In the genomic region with DNA sequence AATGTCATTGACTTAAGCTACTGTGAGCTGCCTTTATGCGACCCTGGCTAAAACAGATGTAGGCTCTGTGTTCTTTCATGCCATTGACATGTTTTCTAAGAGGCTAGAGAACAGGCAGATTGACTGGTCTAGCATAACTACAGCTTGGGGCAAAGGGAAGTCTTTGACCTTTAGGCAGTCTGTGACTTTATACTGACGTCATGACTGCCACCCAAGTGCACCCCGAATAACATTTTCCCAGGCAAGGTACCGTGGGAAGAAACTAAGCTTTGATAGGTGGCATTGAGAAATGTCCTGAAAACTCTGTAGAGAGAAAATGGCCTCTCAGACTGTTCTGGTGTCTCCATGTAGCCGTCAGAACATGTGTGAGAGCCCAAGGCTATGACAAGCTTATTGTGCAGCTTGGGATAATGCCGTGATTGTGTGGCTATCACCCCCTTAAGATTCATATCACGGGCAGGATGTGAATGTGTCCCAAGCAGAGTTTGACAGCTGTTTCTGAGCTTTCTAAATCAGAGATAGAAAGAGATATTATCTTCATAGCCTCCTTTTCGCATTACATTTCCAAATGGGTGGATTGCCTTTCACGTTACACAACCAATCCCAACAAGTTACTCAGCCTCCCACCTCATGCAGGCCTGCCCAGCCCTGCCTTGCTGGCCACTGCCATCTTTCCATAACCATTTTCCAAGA, we compare ENCODE assay signal across 14 cellular contexts.
DNase-seq lines count a peak whose midpoint lies in the region; ATAC-seq and TF ChIP-seq lines count a peak whose summit lies in the region.
"Had no signal": no experiment of that assay in that cellular context is flagged by ENCODE, and none has a peak within 500 bp of the region (broad histone marks: within the 10 kb centered on the region; RNA-seq: fewer than 3 reads in every experiment).

No MANE protein-coding gene starts in this region.

- H3K36me3 Mint-ChIP-seq in MCF 10A (ENCODE audit: insufficient read depth, unreplicated experiment) = no peaks in the 10 kb centered on the region

- POLR2A ChIA-PET in MCF 10A (lab: Yijun Ruan, JAX) = interaction anchor here (1.3 to 1.5 kb wide), 2 partner anchors 73 to 85 kb away, joined by 3 read pairs; no protein-coding TSS in a partner anchor

- intact Hi-C loops in mammary epithelial cell (cut with micrococcal nuclease) = no loop called here
- intact Hi-C loops in MCF 10A (cut with micrococcal nuclease) = no loop called here

- no peaks in the 10 kb centered on the region for H3K9me3 ChIP-seq in mammary epithelial cell (replicated peaks; ENCODE audit: insufficient read depth, low read length)
- H3K9me3 ChIP-seq: BLaER1 treated with 17β-estradiol and CSF1 and Interleukin-3, amounts not matched to agents 10 nM and 100 nM had no signal

- H3K4me3 ChIP-seq in mammary epithelial cell (replicated peaks in 1 of 3; ENCODE audit: insufficient read depth in 1 of 3, low read depth in 2 of 3, low read length in 3 of 3) = no peak overlapping the region
- H3K4me3 ChIP-seq in fibroblast of mammary gland (ENCODE audit: control insufficient read depth, low read depth, low read length) = no peak overlapping the region
- H3K4me3 ChIP-seq: BLaER1 treated with 17β-estradiol and CSF1 and Interleukin-3, amounts not matched to agents 10 nM and 100 nM had no signal

- dilution Hi-C loops in mammary epithelial cell (cut with HindIII; ENCODE audit: low sequenced_read_pairs) = no loop called here

- no peak for TF ChIP-seq CTCF in mammary epithelial cell (conservative IDR thresholded peaks at IDR 0.05 in 1 of 2, IDR thresholded peaks at IDR 0.05 in 1 of 2; ENCODE audit: extremely low read depth in 1 of 2, insufficient read depth in 1 of 2, low read depth in 1 of 2, low read length in 2 of 2)
- no peak for TF ChIP-seq CTCF in MCF 10A (IDR thresholded peaks at IDR 0.05; ENCODE audit: unreplicated experiment)
- TF ChIP-seq CTCF in fibroblast of mammary gland (conservative IDR thresholded peaks at IDR 0.05; ENCODE audit: control insufficient read depth, insufficient read depth, low read depth, low read length) = no peak

- peaks cover 24% of the 10 kb centered on the region for H3K4me1 ChIP-seq in mammary epithelial cell (ENCODE audit: insufficient read depth, low read length)

- H3K4me2 ChIP-seq in mammary epithelial cell (ENCODE audit: insufficient read depth, low read depth, low read length) = peak overlapping the region; percentile 19
- H3K4me2 ChIP-seq: BLaER1 treated with 17β-estradiol and CSF1 and Interleukin-3, amounts not matched to agents 10 nM and 100 nM had no signal

- H3K4me3 Mint-ChIP-seq in MCF 10A (ENCODE audit: unreplicated experiment) = no peak overlapping the region

- H2AFZ ChIP-seq in mammary epithelial cell (ENCODE audit: low read depth, low read length) = peak overlapping the region; percentile 92

- in situ Hi-C loops in mammary epithelial cell (cut with MboI; ENCODE audit: low sequenced_read_pairs in 2 of 2) = no loop called here

- ATAC-seq in HG02973 (IDR thresholded peaks at IDR 0.05; ENCODE audit: unreplicated experiment) (no peak), GM18861 (IDR thresholded peaks at IDR 0.05; ENCODE audit: unreplicated experiment) (no peak)
- ATAC-seq: Right ventricle myocardium inferior, SK-N-SH treated with all-trans-retinoic acid at 6 μM for 48 hours had no signal

- WGBS in mammary epithelial cell (ENCODE audit: low coverage, missing lambda C conversion rate) = 16% methylated on average over 7 of the region's 9 CpGs

- H3K27me3 Mint-ChIP-seq in MCF 10A (ENCODE audit: insufficient read depth, unreplicated experiment) = no peaks in the 10 kb centered on the region

- H3K79me2 ChIP-seq in mammary epithelial cell (ENCODE audit: insufficient read depth, low read length) = no peaks in the 10 kb centered on the region

- no peak overlapping the region for H3K9ac ChIP-seq in mammary epithelial cell (ENCODE audit: insufficient read depth, low read length)
- H3K9ac ChIP-seq: BLaER1 treated with 17β-estradiol and CSF1 and Interleukin-3, amounts not matched to agents 10 nM and 100 nM had no signal

- CTCF ChIA-PET in mammary epithelial cell (lab: Charles Lee; ENCODE audit: low non-redundant PET) = interaction anchor here (0.6 kb wide), 1 partner anchor 160 kb away, joined by 5 read pairs; no protein-coding TSS in a partner anchor
- CTCF ChIA-PET in MCF 10A (lab: Yijun Ruan, JAX) = interaction anchor here (0.6 to 1.0 kb wide), 3 partner anchors 10 to 738 kb away, joined by 3 read pairs; no protein-coding TSS in a partner anchor

- peaks cover 17% of the 10 kb centered on the region for H3K4me1 Mint-ChIP-seq in MCF 10A (ENCODE audit: insufficient read depth, unreplicated experiment)

- H3K36me3 ChIP-seq in mammary epithelial cell (ENCODE audit: insufficient read depth, low read length) = no peaks in the 10 kb centered on the region
- H3K36me3 ChIP-seq: BLaER1 treated with 17β-estradiol and CSF1 and Interleukin-3, amounts not matched to agents 10 nM and 100 nM had no signal

- DNase-seq in mammary epithelial cell = peak; percentile 76
- no peak for DNase-seq in MCF 10A (ENCODE audit: unreplicated experiment)
- peak; percentile 6 for DNase-seq in fibroblast of mammary gland (ENCODE audit: low read depth)
- DNase-seq in midbrain (lab: John Stamatoyannopoulos, UW) = peak; percentile 13
- DNase-seq in NCI-H1930 (lab: John Stamatoyannopoulos, UW) = no peak
- no peak for DNase-seq in cerebellar cortex (ENCODE audit: low spot score)
- DNase-seq: COR-L47, NCI-H1048 had no signal

- H3K9me3 Mint-ChIP-seq in MCF 10A (ENCODE audit: unreplicated experiment) = no peaks in the 10 kb centered on the region

- H3K27ac Mint-ChIP-seq in MCF 10A (ENCODE audit: low read depth, unreplicated experiment) = no peak overlapping the region

- H3K27me3 ChIP-seq in mammary epithelial cell (ENCODE audit: insufficient read depth, low read length) = no peaks in the 10 kb centered on the region
- H3K27me3 ChIP-seq: BLaER1 treated with 17β-estradiol and CSF1 and Interleukin-3, amounts not matched to agents 10 nM and 100 nM had no signal

- BruUV-seq in mammary epithelial cell (replicated peaks; lab: Mats Ljungman, UMichigan) (no TSS peak), MCF 10A (replicated peaks; lab: Mats Ljungman, UMichigan) (no TSS peak)

- peak overlapping the region; percentile 45 for H3K27ac ChIP-seq in mammary epithelial cell (ENCODE audit: insufficient read depth, low read depth, low read length)
- H3K27ac ChIP-seq: 22Rv1; BLaER1 treated with 17β-estradiol and CSF1 and Interleukin-3, amounts not matched to agents 10 nM and 100 nM had no signal

- H4K20me1 ChIP-seq in mammary epithelial cell (ENCODE audit: insufficient read depth, low read length) = no peaks in the 10 kb centered on the region
- H4K20me1 ChIP-seq: BLaER1 treated with 17β-estradiol and CSF1 and Interleukin-3, amounts not matched to agents 10 nM and 100 nM had no signal

Comparison
In these comparisons a context has a peak if more than half of its experiments do, and no peak if none do; other contexts are left out.
1. DNase-seq: peak in mammary epithelial cell (single experiment), fibroblast of mammary gland (single experiment) and midbrain (single experiment); none in MCF 10A (single experiment), NCI-H1930 (0 of 2) and cerebellar cortex (single experiment).